In the genomic region with DNA sequence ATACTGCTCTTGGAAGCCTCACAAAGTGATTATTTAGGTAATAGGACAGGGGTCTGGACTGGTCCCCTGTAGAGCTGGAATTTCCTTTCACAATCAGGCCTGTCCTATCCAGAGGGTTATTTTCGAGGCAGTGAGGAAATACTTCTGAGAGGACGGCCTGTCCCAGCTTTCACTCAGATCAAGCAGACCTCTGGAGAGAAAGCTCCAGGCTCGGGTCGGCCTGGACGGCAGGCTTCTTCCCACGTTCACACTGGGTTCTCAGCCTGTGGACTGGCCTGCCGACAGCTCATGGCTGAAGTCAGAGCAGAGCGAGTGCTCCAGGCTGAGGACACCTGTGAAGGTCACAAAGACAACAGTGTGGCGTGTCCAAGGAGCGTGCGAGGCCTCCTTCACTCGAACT, we compare ENCODE assay signal across 15 cellular contexts.
DNase-seq lines count a peak whose midpoint lies in the region; ATAC-seq and TF ChIP-seq lines count a peak whose summit lies in the region.
"Had no signal": no experiment of that assay in that cellular context is flagged by ENCODE, and none has a peak within 500 bp of the region (broad histone marks: within the 10 kb centered on the region; RNA-seq: fewer than 3 reads in every experiment).

No MANE protein-coding gene starts in this region.

- ATAC-seq in body of pancreas (peak; percentile 40), left cardiac atrium (peak in 1 of 2 donors; percentile 81), sciatic nerve (peak; percentile 86), HG03571 (IDR thresholded peaks at IDR 0.05; ENCODE audit: unreplicated experiment) (no peak)

- no peaks in the 10 kb centered on the region for H3K27me3 ChIP-seq in body of pancreas
- no peaks in the 10 kb centered on the region for H3K27me3 ChIP-seq in WERI-Rb-1 (ENCODE audit: insufficient read depth, low read depth, severe bottlenecking)
- H3K27me3 ChIP-seq: brain microvascular endothelial cell, esophagus squamous epithelium had no signal

- no peak for TF ChIP-seq POLR2A in body of pancreas (IDR thresholded peaks at IDR 0.05)

- H3K4me1 ChIP-seq in body of pancreas = no peaks in the 10 kb centered on the region

- 81 to 96% methylated on average over 10 to 12 of the region's 12 CpGs for WGBS in body of pancreas, 2 donors

- no peaks in the 10 kb centered on the region for H3K36me3 ChIP-seq in body of pancreas (replicated peaks in 1 of 2; ENCODE audit: insufficient read depth in 1 of 2, low read depth in 2 of 2)
- no peaks in the 10 kb centered on the region for H3K36me3 ChIP-seq in WERI-Rb-1
- H3K36me3 ChIP-seq: brain microvascular endothelial cell, esophagus squamous epithelium had no signal

- H3K9me3 ChIP-seq in body of pancreas (no peaks in the 10 kb centered on the region), WERI-Rb-1 (ENCODE audit: severe bottlenecking) (no peaks in the 10 kb centered on the region)
- H3K9me3 ChIP-seq: esophagus squamous epithelium had no signal

- DNase-seq in body of pancreas (peak in 2 of 4 donors; percentile 10 to 16), left cardiac atrium (peak; percentile 59), sciatic nerve (ENCODE audit: low spot score) (no peak), ureter (ENCODE audit: low spot score) (peak; percentile 55), UCSD-AML1 (lab: John Stamatoyannopoulos, UW; ENCODE audit: unreplicated experiment) (no peak), WERI-Rb-1 (no peak)
- DNase-seq: activated CD4-positive, alpha-beta T cell treated with anti-CD3 and anti-CD28 coated beads, Interleukin-2, amount 50 U/mL, for 1 hour; activated naive CD4-positive, alpha-beta T cell treated with Interleukin-2 at 50 U/mL for 16 hours; brain microvascular endothelial cell; esophagus squamous epithelium; hypothalamus; NCI-H1105 treated with DMSO at 0.1 percent for 48 hours; NCI-H69; small intestine had no signal

- no peak for TF ChIP-seq CTCF in body of pancreas (IDR thresholded peaks at IDR 0.05)
- TF ChIP-seq CTCF in WERI-Rb-1 (IDR thresholded peaks at IDR 0.05; ENCODE audit: low read depth, low read length) = no peak

- H3K4me3 ChIP-seq in body of pancreas (no peak overlapping the region), WERI-Rb-1 (ENCODE audit: low read depth, low read length) (no peak overlapping the region)
- H3K4me3 ChIP-seq: esophagus squamous epithelium had no signal

- intact Hi-C loops in body of pancreas (cut with DNase I) (no loop called here), left cardiac atrium (cut with DNase I) (no loop called here), sciatic nerve (cut with DNase I) (no loop called here)

- no peak overlapping the region for H3K27ac ChIP-seq in body of pancreas
- no peak overlapping the region for H3K27ac ChIP-seq in WERI-Rb-1
- H3K27ac ChIP-seq: brain microvascular endothelial cell had no signal

Comparison
In these comparisons a context has a peak if more than half of its experiments do, and no peak if none do; other contexts are left out.
1. DNase-seq: peak in left cardiac atrium (single experiment) and ureter (single experiment); none in sciatic nerve (single experiment), UCSD-AML1 (single experiment) and WERI-Rb-1 (single experiment).